Comparison of ENCODE assay signal across 24 cellular contexts in the genomic region with DNA sequence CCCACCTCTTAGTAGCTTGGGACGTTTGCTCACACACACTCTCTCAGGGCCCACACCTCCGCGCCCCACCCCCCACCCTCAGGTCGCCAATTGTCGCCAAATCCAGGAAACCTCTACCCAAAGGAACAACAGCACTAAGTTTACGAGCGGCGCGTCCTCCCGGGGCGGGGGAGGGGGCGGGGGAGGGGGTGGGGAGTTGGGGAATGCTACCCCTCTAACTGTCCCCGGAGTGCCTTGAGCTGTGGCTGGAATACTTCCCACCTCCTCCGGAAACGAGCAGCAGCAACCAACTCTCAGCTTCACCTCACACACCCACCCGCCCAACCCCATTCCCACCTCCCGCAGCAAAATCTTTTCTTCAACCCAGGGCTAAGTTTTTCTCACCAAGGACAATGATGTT.
"Had no signal": no experiment of that assay in that cellular context is flagged by ENCODE, and none has a peak within 500 bp of the region (broad histone marks: within the 10 kb centered on the region; RNA-seq: fewer than 3 reads in every experiment).

No MANE protein-coding gene starts in this region.

- ATAC-seq: activated naive CD8-positive, alpha-beta T cell treated with anti-CD3 and anti-CD28 coated beads, Interleukin-2, amount 50 U/mL, for 24 hours; activated T-cell treated with anti-CD3 and anti-CD28 coated beads, Interleukin-2, amount 50 U/mL, for 72 hours; esophagus mucosa; left cardiac atrium; natural killer cell treated with Interleukin-12 subunit alpha and Interleukin-12 subunit beta and Interleukin-15 and Interleukin-18, amount 100 ng/mL, for 72 hours; sciatic nerve; stimulated activated naive B cell treated with anti-CD40 and anti-IgM and Interleukin-4, amounts not matched to agents 10 μg/mL and 1 μg/mL and 100 μg/mL, for 72 hours; T-helper 17 cell had no signal

- H3K27ac Mint-ChIP-seq: activated CD4-positive, alpha-beta memory T cell treated with anti-CD3 and anti-CD28 coated beads, Interleukin-2, amount 10 ng/mL, durations not matched to agents 7 days and 5 days; activated naive CD4-positive, alpha-beta T cell treated with anti-CD3 and anti-CD28 coated beads, Interleukin-2, amount 10 ng/mL, durations not matched to agents 7 days and 5 days; activated naive CD8-positive, alpha-beta T cell treated with anti-CD3 and anti-CD28 coated beads, Interleukin-2, amount 50 U/mL, for 24 hours; activated T-cell treated with anti-CD3 and anti-CD28 coated beads, Interleukin-2, amount 50 U/mL, for 72 hours; natural killer cell treated with Interleukin-12 subunit alpha and Interleukin-12 subunit beta and Interleukin-15 and Interleukin-18, amount 100 ng/mL, for 72 hours; stimulated activated naive B cell treated with anti-CD40 and anti-IgM and Interleukin-4, amounts not matched to agents 10 μg/mL and 1 μg/mL and 100 μg/mL, for 72 hours; T-helper 17 cell had no signal

- H3K9me3 ChIP-seq: vagina had no signal

- H3K36me3 Mint-ChIP-seq: activated naive CD4-positive, alpha-beta T cell treated with anti-CD3 and anti-CD28 coated beads, Interleukin-2, amount 10 ng/mL, durations not matched to agents 7 days and 5 days; stimulated activated naive B cell treated with anti-CD40 and anti-IgM and Interleukin-4, amounts not matched to agents 10 μg/mL and 1 μg/mL and 100 μg/mL, for 72 hours had no signal

- H3K4me3 ChIP-seq: vagina had no signal

- H3K9me3 Mint-ChIP-seq: activated CD4-positive, alpha-beta memory T cell treated with anti-CD3 and anti-CD28 coated beads, Interleukin-2, amount 10 ng/mL, durations not matched to agents 7 days and 5 days; activated naive CD4-positive, alpha-beta T cell treated with anti-CD3 and anti-CD28 coated beads, Interleukin-2, amount 10 ng/mL, durations not matched to agents 7 days and 5 days; activated T-cell treated with anti-CD3 and anti-CD28 coated beads, Interleukin-2, amount 50 U/mL, for 72 hours; natural killer cell treated with Interleukin-12 subunit alpha and Interleukin-12 subunit beta and Interleukin-15 and Interleukin-18, amount 100 ng/mL, for 72 hours; stimulated activated naive B cell treated with anti-CD40 and anti-IgM and Interleukin-4, amounts not matched to agents 10 μg/mL and 1 μg/mL and 100 μg/mL, for 72 hours had no signal

- H3K4me3 Mint-ChIP-seq: activated CD4-positive, alpha-beta memory T cell treated with anti-CD3 and anti-CD28 coated beads, Interleukin-2, amount 10 ng/mL, durations not matched to agents 7 days and 5 days; activated naive CD4-positive, alpha-beta T cell treated with anti-CD3 and anti-CD28 coated beads, Interleukin-2, amount 10 ng/mL, durations not matched to agents 7 days and 5 days; activated naive CD8-positive, alpha-beta T cell treated with anti-CD3 and anti-CD28 coated beads, Interleukin-2, amount 50 U/mL, for 24 hours; activated T-cell treated with anti-CD3 and anti-CD28 coated beads, Interleukin-2, amount 50 U/mL, for 72 hours; natural killer cell treated with Interleukin-12 subunit alpha and Interleukin-12 subunit beta and Interleukin-15 and Interleukin-18, amount 100 ng/mL, for 72 hours; stimulated activated naive B cell treated with anti-CD40 and anti-IgM and Interleukin-4, amounts not matched to agents 10 μg/mL and 1 μg/mL and 100 μg/mL, for 72 hours; T-helper 17 cell had no signal

- DNase-seq: activated CD4-positive, alpha-beta memory T cell treated with anti-CD3 and anti-CD28 coated beads, Interleukin-2, amount 10 ng/mL, durations not matched to agents 7 days and 5 days; activated CD4-positive, alpha-beta T cell treated with anti-CD3 and anti-CD28 coated beads for 48 hours; activated effector memory CD4-positive, alpha-beta T cell treated with Interleukin-2 at 50 U/mL for 16 hours; activated naive CD4-positive, alpha-beta T cell treated with anti-CD3 and anti-CD28 coated beads, Interleukin-2, amount 10 ng/mL, durations not matched to agents 7 days and 5 days; activated naive CD8-positive, alpha-beta T cell treated with anti-CD3 and anti-CD28 coated beads, Interleukin-2, amount 50 U/mL, for 24 hours; activated T-cell treated with anti-CD3 and anti-CD28 coated beads, Interleukin-2, amount 50 U/mL, for 72 hours; cortex of kidney; effector CD8-positive, alpha-beta T cell; foreskin melanocyte; glutamatergic neuron; hippocampal formation; left cardiac atrium; occipital lobe; posterior cingulate gyrus; stimulated activated CD4-positive, alpha-beta T cell treated with anti-CD3 and anti-CD28 coated beads, Interleukin-2, amount 100 ng/mL, for 48 hours; stimulated activated CD8-positive, alpha-beta memory T cell treated with anti-CD3 and anti-CD28 coated beads, Interleukin-4, amount 100 ng/mL, for 48 hours; stimulated activated naive B cell treated with anti-CD40 and anti-IgM and Interleukin-4, amounts not matched to agents 10 μg/mL and 1 μg/mL and 100 μg/mL, for 72 hours; SW 1271; T-helper 17 cell; trophoblast cell had no signal

- H3K36me3 ChIP-seq: vagina had no signal

- H3K27ac ChIP-seq: vagina had no signal
